In genomic region chr10:12980080-12980656, GRCh38 we compare ENCODE assay signal across 20 cellular contexts. TPM values are rescaled to one million over a fixed set of nuclear protein-coding genes. Genes with fewer than 3 reads are reported as not detected.
DNase-seq lines count a peak whose midpoint lies in the region; ATAC-seq, FAIRE-seq and TF ChIP-seq lines count a peak whose summit lies in the region.
"Had no signal": no experiment of that assay in that cellular context is flagged by ENCODE, and none has a peak within 500 bp of the region (broad histone marks: within the 10 kb centered on the region; RNA-seq: fewer than 3 reads in every experiment).

No MANE protein-coding gene starts in this region.

- peaks cover 8% of the 10 kb centered on the region for H3K36me3 Mint-ChIP-seq in astrocyte (ENCODE audit: low read depth, unreplicated experiment)
- H3K36me3 Mint-ChIP-seq: CD8-positive, alpha-beta memory T cell; T-cell had no signal

- no peak overlapping the region for H3K23ac ChIP-seq in neuronal stem cell (ENCODE audit: low read depth, low read length, poor library complexity)

- H3K9ac ChIP-seq in BLaER1 treated with 17β-estradiol and CSF1 and Interleukin-3, amounts not matched to agents 10 nM and 100 nM = peak overlapping the region in 5 of 11 experiments; percentile 19 to 57 (median 24); a peak in 6 of 22 replicates
- peak overlapping the region; percentile 21 for H3K9ac ChIP-seq in astrocyte (ENCODE audit: low read length)
- no peak overlapping the region for H3K9ac ChIP-seq in neuronal stem cell (ENCODE audit: low read depth, low read length, poor library complexity)
- H3K9ac ChIP-seq: GM23248 had no signal

- H3K4me3 ChIP-seq in BLaER1 treated with 17β-estradiol and CSF1 and Interleukin-3, amounts not matched to agents 10 nM and 100 nM = 0 out of 20 replicates have a peak overlapping the region, but pooled peaks of 1 of the 10 experiments have one; percentile 23
- H3K4me3 ChIP-seq in astrocyte (ENCODE audit: insufficient read depth, low read depth, low read length) (no peak overlapping the region), neuronal stem cell (ENCODE audit: low read length in 2 of 2) (no peak overlapping the region)
- H3K4me3 ChIP-seq: cardiac muscle cell, gastroesophageal sphincter, GM23248 had no signal

- no peaks in the 10 kb centered on the region for H3K79me2 ChIP-seq in astrocyte (ENCODE audit: insufficient read depth, low read length)

- H3K14ac ChIP-seq in neuronal stem cell (ENCODE audit: low read length) = no peak overlapping the region

- no peak overlapping the region for H2BK15ac ChIP-seq in neuronal stem cell (ENCODE audit: low read length)

- H3K36me3 ChIP-seq in BLaER1 treated with 17β-estradiol and CSF1 and Interleukin-3, amounts not matched to agents 10 nM and 100 nM = no peaks in the 10 kb centered on the region
- no peaks in the 10 kb centered on the region for H3K36me3 ChIP-seq in astrocyte (ENCODE audit: insufficient read depth, low read length)
- no peaks in the 10 kb centered on the region for H3K36me3 ChIP-seq in neuronal stem cell (replicated peaks in 1 of 2; ENCODE audit: control insufficient read depth in 2 of 2, insufficient read depth in 2 of 2, low read length in 2 of 2)
- H3K36me3 ChIP-seq: cardiac muscle cell, gastroesophageal sphincter had no signal

- H2BK5ac ChIP-seq in neuronal stem cell (ENCODE audit: low read length) = no peak overlapping the region

- no peak overlapping the region for H3K4me3 Mint-ChIP-seq in astrocyte (ENCODE audit: unreplicated experiment)
- H3K4me3 Mint-ChIP-seq: activated CD4-positive, alpha-beta T cell treated with anti-CD3 and anti-CD28 coated beads, Interleukin-2, amount 10 ng/mL, durations not matched to agents 7 days and 5 days; CD8-positive, alpha-beta memory T cell; T-cell had no signal

- H2AFZ ChIP-seq in astrocyte (ENCODE audit: low read depth, low read length) (no peak overlapping the region), neuronal stem cell (ENCODE audit: low read length) (peak overlapping the region; percentile 36)
- H2AFZ ChIP-seq: GM23248 had no signal

- H3K27me3 ChIP-seq in BLaER1 treated with 17β-estradiol and CSF1 and Interleukin-3, amounts not matched to agents 10 nM and 100 nM = peaks cover 0 to 10% (median 0%) of the 10 kb centered on the region in 11 experiments; a peak in 2 of 22 replicates
- peaks cover 5% of the 10 kb centered on the region for H3K27me3 ChIP-seq in astrocyte (ENCODE audit: insufficient read depth, low read length)
- H3K27me3 ChIP-seq in neuronal stem cell (ENCODE audit: control insufficient read depth in 3 of 3, insufficient read depth in 3 of 3, low read depth in 1 of 3, low read length in 3 of 3) = peaks cover 0 to 6% (median 0%) of the 10 kb centered on the region in 3 experiments
- H3K27me3 ChIP-seq in foreskin keratinocyte = peaks cover 11% of the 10 kb centered on the region
- H3K27me3 ChIP-seq: cardiac muscle cell had no signal

- no peak overlapping the region for H2BK120ac ChIP-seq in neuronal stem cell (ENCODE audit: low read depth, low read length)

- FAIRE-seq in astrocyte (lab: Jason Lieb, UNC) = no peak
- FAIRE-seq: HepG2 had no signal

- peaks cover 12 to 18% (median 14%) of the 10 kb centered on the region in 11 experiments; a peak in 21 of 22 replicates for H3K9me3 ChIP-seq in BLaER1 treated with 17β-estradiol and CSF1 and Interleukin-3, amounts not matched to agents 10 nM and 100 nM (replicated peaks in 1 of 11)
- H3K9me3 ChIP-seq in astrocyte (ENCODE audit: insufficient read depth, low read depth, low read length) (peaks cover 6% of the 10 kb centered on the region), neuronal stem cell (replicated peaks in 1 of 2; ENCODE audit: control insufficient read depth in 2 of 2, insufficient read depth in 1 of 2, low read depth in 1 of 2, low read length in 2 of 2) (peaks cover 0 to 3% of the 10 kb centered on the region in 2 donors)

- no peak overlapping the region for H4K91ac ChIP-seq in neuronal stem cell (ENCODE audit: low read depth, low read length, poor library complexity)

- peaks cover 27% of the 10 kb centered on the region for H3K4me1 Mint-ChIP-seq in astrocyte (ENCODE audit: low read depth, unreplicated experiment)
- H3K4me1 Mint-ChIP-seq: activated CD4-positive, alpha-beta T cell treated with anti-CD3 and anti-CD28 coated beads, Interleukin-2, amount 10 ng/mL, durations not matched to agents 7 days and 5 days; CD8-positive, alpha-beta memory T cell; T-cell had no signal

- 0 out of 22 replicates have a peak overlapping the region, but pooled peaks of 1 of the 11 experiments have one; percentile 7 for H3K27ac ChIP-seq in BLaER1 treated with 17β-estradiol and CSF1 and Interleukin-3, amounts not matched to agents 10 nM and 100 nM
- H3K27ac ChIP-seq in astrocyte (ENCODE audit: low read depth, low read length) (no peak overlapping the region), neuronal stem cell (replicated peaks; ENCODE audit: low read length) (no peak overlapping the region), foreskin keratinocyte (no peak overlapping the region)
- H3K27ac ChIP-seq: cardiac muscle cell, gastroesophageal sphincter, GM23248 had no signal

- DNase-seq in NCI-H1092 treated with DMSO at 0.1 percent for 48 hours (lab: John Stamatoyannopoulos, UW) (peak; percentile 55), astrocyte (ENCODE audit: low read depth) (no peak), neuronal stem cell (ENCODE audit: low spot score) (no peak), DMS153 treated with DMSO at 0.1 percent for 48 hours (lab: John Stamatoyannopoulos, UW; ENCODE audit: unreplicated experiment) (no peak), G401 (ENCODE audit: low spot score) (no peak), foreskin keratinocyte (no peak)
- DNase-seq: activated CD4-positive, alpha-beta T cell treated with anti-CD3 and anti-CD28 coated beads, Interleukin-2, amount 10 ng/mL, durations not matched to agents 7 days and 5 days; activated CD8-positive, alpha-beta memory T cell treated with anti-CD3 and anti-CD28 coated beads, Interleukin-2, amount 50 U/mL, for 48 hours; activated effector memory CD4-positive, alpha-beta T cell treated with anti-CD3 and anti-CD28 coated beads, Interleukin-2, amount 50 U/mL, for 16 hours; CD8-positive, alpha-beta memory T cell; GM23248; mesendoderm; NCI-H1930; Right ventricle myocardium superior; T-cell had no signal

- no peak overlapping the region for H2AK5ac ChIP-seq in neuronal stem cell (ENCODE audit: low read depth, low read length)

- H3K27me3 Mint-ChIP-seq in astrocyte (ENCODE audit: low read depth, unreplicated experiment) = peaks cover 15% of the 10 kb centered on the region

- H3K9me3 Mint-ChIP-seq in astrocyte (ENCODE audit: unreplicated experiment) = peaks cover 6% of the 10 kb centered on the region
- H3K9me3 Mint-ChIP-seq: activated CD4-positive, alpha-beta T cell treated with anti-CD3 and anti-CD28 coated beads, Interleukin-2, amount 10 ng/mL, durations not matched to agents 7 days and 5 days had no signal

- no peak overlapping the region for H2BK12ac ChIP-seq in neuronal stem cell (ENCODE audit: low read length)

- no CpG with 5 or more reads among the region's 8 CpGs for WGBS in neuronal stem cell (ENCODE audit: extremely low coverage in 2 of 2, insufficient read length in 2 of 2, insufficient replicate concordance in 1 of 2), 2 donors

- no peak overlapping the region for H3K27ac Mint-ChIP-seq in astrocyte (ENCODE audit: unreplicated experiment)
- H3K27ac Mint-ChIP-seq: activated CD4-positive, alpha-beta T cell treated with anti-CD3 and anti-CD28 coated beads, Interleukin-2, amount 10 ng/mL, durations not matched to agents 7 days and 5 days; CD8-positive, alpha-beta memory T cell; T-cell had no signal

- in situ Hi-C loops in G401 (cut with HindIII; ENCODE audit: low sequenced_read_pairs) = no loop called here

- peak overlapping the region; percentile 43 to 92 (median 66) for H3K4me2 ChIP-seq in BLaER1 treated with 17β-estradiol and CSF1 and Interleukin-3, amounts not matched to agents 10 nM and 100 nM
- H3K4me2 ChIP-seq in astrocyte (ENCODE audit: low read length) (peak overlapping the region; percentile 42), neuronal stem cell (ENCODE audit: insufficient read depth, low read length, poor library complexity, severe bottlenecking) (no peak overlapping the region)

- no peaks in the 10 kb centered on the region for H3K79me1 ChIP-seq in neuronal stem cell (ENCODE audit: low read depth, low read length)

- no peak overlapping the region for H3K4ac ChIP-seq in neuronal stem cell (ENCODE audit: low read length)

- H4K8ac ChIP-seq in neuronal stem cell (ENCODE audit: low read depth, low read length) = no peak overlapping the region

- H3K4me1 ChIP-seq in BLaER1 treated with 17β-estradiol and CSF1 and Interleukin-3, amounts not matched to agents 10 nM and 100 nM = peaks cover 18 to 36% (median 30%) of the 10 kb centered on the region in 10 experiments
- peaks cover 12% of the 10 kb centered on the region for H3K4me1 ChIP-seq in astrocyte (ENCODE audit: insufficient read depth, low read length)
- H3K4me1 ChIP-seq in neuronal stem cell (ENCODE audit: control insufficient read depth in 2 of 2, insufficient read depth in 1 of 2, low read depth in 1 of 2, low read length in 2 of 2) = peaks cover 0 to 1% of the 10 kb centered on the region in 2 donors
- no peaks in the 10 kb centered on the region for H3K4me1 ChIP-seq in foreskin keratinocyte
- H3K4me1 ChIP-seq: gastroesophageal sphincter had no signal

- no peak overlapping the region for H3K18ac ChIP-seq in neuronal stem cell (ENCODE audit: low read length)

- TF ChIP-seq CTCF in astrocyte (IDR thresholded peaks at IDR 0.05; ENCODE audit: insufficient read depth, low read depth, low read length) (no peak), foreskin keratinocyte (conservative IDR thresholded peaks at IDR 0.05) (no peak)

- H4K20me1 ChIP-seq in BLaER1 treated with 17β-estradiol and CSF1 and Interleukin-3, amounts not matched to agents 10 nM and 100 nM = no peaks in the 10 kb centered on the region
- H4K20me1 ChIP-seq in astrocyte (ENCODE audit: insufficient read depth, low read length) = no peaks in the 10 kb centered on the region

- ATAC-seq in HG02763 (IDR thresholded peaks at IDR 0.05; ENCODE audit: unreplicated experiment) = no peak
- no peak for ATAC-seq in foreskin keratinocyte
- ATAC-seq: gastroesophageal sphincter, HepG2, T-cell had no signal

RNA-seq across cellular contexts. Expression of gene CCDC3, which starts 21.3 kb away (rescaled TPM):
- total RNA-seq in astrocyte (25.8 and 52.1 TPM in 2 replicates), foreskin keratinocyte (0.20 and 0.32 TPM in 2 replicates)
- polyA plus RNA-seq in neuronal stem cell (2013, experiment 1 of 2) = 0.98 TPM
- 1.1 TPM for polyA plus RNA-seq in neuronal stem cell (2013, experiment 2 of 2)
- total RNA-seq in G401 (2014; rRNA removed; shearing (Covaris generic)) = not detected in 2 replicates
- 0.21 and 0.51 TPM in 2 replicates for polyA plus RNA-seq in foreskin keratinocyte
- total RNA-seq: CD8-positive, alpha-beta memory T cell; GM23248; HepG2 had no signal
- polyA plus RNA-seq: CD8-positive, alpha-beta memory T cell; GM23248; HepG2 had no signal

Comparison
In these comparisons a context has a peak if more than half of its experiments do, and no peak if none do; other contexts are left out.
1. RNA of gene CCDC3, which starts 21.3 kb away (total RNA-seq): 25.8 to 52.1 TPM in astrocyte; 0.20 to 0.32 TPM in foreskin keratinocyte and not detected in G401; every median in the first group is over 10 times any median in the second.